Comparison of ENCODE assay signal across 11 cellular contexts in the genomic region with DNA sequence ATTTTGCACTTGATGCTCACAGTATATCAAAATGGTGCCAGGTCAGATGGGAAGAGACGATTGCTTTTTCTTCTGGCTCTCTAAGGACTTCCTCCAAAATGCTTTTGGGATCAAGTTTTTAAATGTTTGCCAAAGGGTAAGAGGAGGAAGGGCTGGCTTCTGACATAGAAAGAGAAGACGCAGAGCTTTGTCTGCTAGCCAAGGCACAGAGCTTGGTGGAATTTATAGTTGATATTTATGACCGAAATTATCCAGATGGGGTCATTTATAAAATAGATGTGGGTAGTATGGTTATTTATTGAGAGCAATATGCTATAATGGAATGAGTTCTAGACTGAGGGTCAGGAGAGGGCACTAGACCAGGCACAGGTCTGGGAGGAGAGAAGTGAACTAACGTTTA.
"Had no signal": no experiment of that assay in that cellular context is flagged by ENCODE, and none has a peak within 500 bp of the region (broad histone marks: within the 10 kb centered on the region; RNA-seq: fewer than 3 reads in every experiment).

No MANE protein-coding gene starts in this region.

- FAIRE-seq: islet of Langerhans, keratinocyte, kidney had no signal

- ATAC-seq: left cardiac atrium; left colon; left lobe of liver; left lung; left ventricle myocardium superior; lower lobe of right lung; mucosa of descending colon; naive thymus-derived CD4-positive, alpha-beta T cell had no signal
